Comparison of ENCODE assay signal across 7 cellular contexts in genomic region chr14:84399296-84399910, GRCh38.
"Had no signal": no experiment of that assay in that cellular context is flagged by ENCODE, and none has a peak within 500 bp of the region (broad histone marks: within the 10 kb centered on the region; RNA-seq: fewer than 3 reads in every experiment).

No MANE protein-coding gene starts in this region.

- H3K36me3 ChIP-seq: HAP-1 had no signal

- ATAC-seq: HCT116 had no signal

- DNase-seq: GM23248, GOT3, H7, HFFc6, IMR-90 had no signal

- H3K9me3 ChIP-seq: HAP-1 had no signal

- H3K4me3 ChIP-seq: GM23248, HAP-1 had no signal

- H2AFZ ChIP-seq: GM23248 had no signal

- H3K9ac ChIP-seq: GM23248 had no signal

- H3K27ac ChIP-seq: GM23248 had no signal
